Comparison of ENCODE assay signal across 35 cellular contexts in the genomic region with DNA sequence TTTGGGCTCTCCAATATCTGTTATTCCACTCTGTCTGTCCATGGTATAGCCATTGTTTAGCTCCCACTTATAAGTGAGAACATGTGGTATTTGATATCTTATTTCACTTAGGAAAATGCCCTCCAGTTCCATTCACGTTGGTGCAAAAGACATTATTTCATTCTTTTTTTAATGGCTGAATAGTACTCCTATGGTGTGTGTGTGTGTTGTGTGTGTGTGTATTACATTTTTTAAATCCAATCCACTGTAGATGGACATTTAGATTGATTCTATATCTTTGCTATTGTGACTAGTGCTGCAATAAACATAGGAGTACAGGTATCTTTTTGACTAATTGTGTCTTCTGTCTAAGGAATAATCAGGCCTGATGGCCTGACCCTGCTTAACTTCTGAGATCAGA. TPM values are rescaled to one million over a fixed set of nuclear protein-coding genes. Genes with fewer than 3 reads are reported as not detected.
"Had no signal": no experiment of that assay in that cellular context is flagged by ENCODE, and none has a peak within 500 bp of the region (broad histone marks: within the 10 kb centered on the region; RNA-seq: fewer than 3 reads in every experiment).

No MANE protein-coding gene starts in this region.

- H3K36me3 ChIP-seq: MG63 had no signal

- H3K9me3 ChIP-seq: MG63 had no signal

- DNase-seq: Kasumi-1, MM.1S, MV-4-11, NCI-H1048, NCI-H1092, NCI-H1092 treated with DMSO at 0.1 percent for 48 hours, NCI-H1105, NCI-H1105 treated with DMSO at 0.1 percent for 48 hours, NCI-H1417, NCI-H1417 treated with DMSO at 0.1 percent for 48 hours, NCI-H1436, NCI-H1436 treated with DMSO at 0.1 percent for 48 hours, NCI-H146, NCI-H1694, NCI-H1694 treated with DMSO at 0.1 percent for 48 hours, NCI-H187, NCI-H187 treated with DMSO at 0.1 percent for 48 hours, NCI-H1930, NCI-H2029, NCI-H2029 treated with DMSO at 0.1 percent for 48 hours, NCI-H2081, NCI-H2081 treated with DMSO at 0.1 percent for 48 hours, NCI-H2107, NCI-H2171, NCI-H2171 treated with DMSO at 0.1 percent for 48 hours, NCI-H2227 treated with DMSO at 0.1 percent for 48 hours, NCI-H345, NCI-H446, NCI-H446 treated with DMSO at 0.1 percent for 48 hours, NCI-H510A, NCI-H510A treated with DMSO at 0.1 percent for 48 hours, NCI-H524, NCI-H524 treated with DMSO at 0.1 percent for 48 hours had no signal

- H3K4me3 ChIP-seq: MG63 had no signal

- H3K27me3 ChIP-seq: MG63 had no signal

RNA-seq across cellular contexts. Expression of a gene that starts 7.4 kb away (rescaled TPM):
- total RNA-seq: MCF 10A had no signal
